Comparison of ENCODE assay signal across 1 cellular context in genomic region chr3:115518100-115518852, GRCh38.
TF ChIP-seq lines count a peak whose summit lies in the region.

No MANE protein-coding gene starts in this region.

TF ChIP-seq in A549, 52 proteins besides CTCF, POLR2A, EP300 and RAD21 (continued from another document):
- TF ChIP-seq, protein P1, sequence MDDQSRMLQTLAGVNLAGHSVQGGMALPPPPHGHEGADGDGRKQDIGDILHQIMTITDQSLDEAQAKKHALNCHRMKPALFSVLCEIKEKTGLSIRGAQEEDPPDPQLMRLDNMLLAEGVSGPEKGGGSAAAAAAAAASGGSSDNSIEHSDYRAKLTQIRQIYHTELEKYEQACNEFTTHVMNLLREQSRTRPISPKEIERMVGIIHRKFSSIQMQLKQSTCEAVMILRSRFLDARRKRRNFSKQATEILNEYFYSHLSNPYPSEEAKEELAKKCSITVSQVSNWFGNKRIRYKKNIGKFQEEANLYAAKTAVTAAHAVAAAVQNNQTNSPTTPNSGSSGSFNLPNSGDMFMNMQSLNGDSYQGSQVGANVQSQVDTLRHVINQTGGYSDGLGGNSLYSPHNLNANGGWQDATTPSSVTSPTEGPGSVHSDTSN (IDR thresholded peaks at IDR 0.05): no peak
- TF ChIP-seq EHF (CRISPR knock-in tag; IDR thresholded peaks at IDR 0.05): no peak
